Comparison of ENCODE assay signal across 8 cellular contexts in genomic region chr5:150409638-150410523, GRCh38. TPM values are rescaled to one million over a fixed set of nuclear protein-coding genes. Genes with fewer than 3 reads are reported as not detected.
DNase-seq lines count a peak whose midpoint lies in the region; ATAC-seq, FAIRE-seq and TF ChIP-seq lines count a peak whose summit lies in the region.

No MANE protein-coding gene starts in this region.

- no peak overlapping the region for H3K9ac ChIP-seq in SK-N-SH
- peak overlapping the region; percentile 100 for H3K9ac ChIP-seq in GM12878 (ENCODE audit: control insufficient read depth, insufficient read depth, low read length)

- intact Hi-C loops in GM12878 (cut with micrococcal nuclease; ENCODE audit: unreplicated experiment), result loop anchor here (10.0 kb wide), 2 partner anchors 745 to 1605 kb away; partner anchors contain the start of gene ANXA6

- peak; percentile 7 for FAIRE-seq in GM12878 (lab: Jason Lieb, UNC)

- H3K4me2 ChIP-seq in SK-N-SH (peak overlapping the region; percentile 56), GM12878 (ENCODE audit: control insufficient read depth, insufficient read depth) (peak overlapping the region; percentile 81)

- in situ Hi-C loops in GM12878 (cut with MboI), result no loop called here

- H3K4me3 ChIP-seq in HEK293 (ENCODE audit: low read depth, low read length) (no peak overlapping the region; the same call in 1 of the 2 replicates), SK-N-SH (ENCODE audit: low read depth in 2 of 2, low read length in 1 of 2) (peak overlapping the region in 1 of 2 experiments; percentile 20; a peak in 1 of 4 replicates), GM12878 (peak overlapping the region; percentile 99)

- no peak for TF ChIP-seq RAD21 in SK-N-SH (IDR thresholded peaks at IDR 0.05; ENCODE audit: low read length)
- no peak for TF ChIP-seq RAD21 in GM12878 (IDR thresholded peaks at IDR 0.05; ENCODE audit: insufficient read depth, low read depth, low read length)

- H2AFZ ChIP-seq in SK-N-SH (ENCODE audit: low read depth) (peak overlapping the region; percentile 83), GM12878 (ENCODE audit: control insufficient read depth, low read depth, low read length) (no peak overlapping the region)

- RAD21 ChIA-PET in GM12878 (lab: Charles Lee; ENCODE audit: unreplicated experiment), result interaction anchor here (0.7 to 5.3 kb wide), 10 partner anchors 9 to 78 kb away, joined by 3 to 49 read pairs (median 8); partner anchors contain the start of gene RPS14

- no peaks in the 10 kb centered on the region for H3K36me3 ChIP-seq in HEK293 (ENCODE audit: control insufficient read depth in 2 of 2, insufficient read depth in 1 of 2, low read length in 2 of 2)
- no peaks in the 10 kb centered on the region for H3K36me3 ChIP-seq in SK-N-SH (replicated peaks in 1 of 2; ENCODE audit: control insufficient read depth in 1 of 2, insufficient read depth in 2 of 2, low read length in 1 of 2)
- peaks cover 26 to 35% of the 10 kb centered on the region in 2 experiments for H3K36me3 ChIP-seq in GM12878 (ENCODE audit: control insufficient read depth in 2 of 2, insufficient read depth in 2 of 2, low read length in 1 of 2)

- BruUV-seq in GM12878 (replicated peaks; lab: Mats Ljungman, UMichigan), result TSS peak; percentile 45

- H3K9me3 ChIP-seq in HEK293 (ENCODE audit: control insufficient read depth, insufficient read depth, low read depth, low read length) (no peaks in the 10 kb centered on the region), SK-N-SH (no peaks in the 10 kb centered on the region), GM12878 (replicated peaks; ENCODE audit: control insufficient read depth, insufficient read depth, low read length) (no peaks in the 10 kb centered on the region)

- no peaks in the 10 kb centered on the region for H3K9me2 ChIP-seq in SK-N-SH

- DNase-seq in GM10248 (ENCODE audit: extremely low spot score), result peak; percentile 67
- DNase-seq in NCI-H1092 (lab: John Stamatoyannopoulos, UW), result peak; percentile 73
- peak; percentile 91 for DNase-seq in SK-N-SH
- DNase-seq in GM12878 (ENCODE audit: low read depth, low spot score), result peak; percentile 84
- DNase-seq in hippocampal formation (lab: John Stamatoyannopoulos, UW), result peak; percentile 77 to 92
- peak; percentile 63 for DNase-seq in pulmonary artery endothelial cell (ENCODE audit: low read depth, low spot score)
- no peak for DNase-seq in OCI-M2 (lab: John Stamatoyannopoulos, UW; ENCODE audit: unreplicated experiment)

- H3K27ac ChIP-seq in HEK293 (ENCODE audit: extremely low read depth, low read depth, low read length) (no peak overlapping the region; the same call in 1 of the 2 replicates), SK-N-SH (ENCODE audit: low read depth in 2 of 2, low read length in 1 of 2) (peak overlapping the region in 1 of 2 experiments; percentile 84; a peak in 2 of 4 replicates), GM12878 (ENCODE audit: control insufficient read depth, insufficient read depth) (peak overlapping the region; percentile 100)

- ATAC-seq in GM12878, result peak; percentile 13

- H3K4me1 ChIP-seq in HEK293 (ENCODE audit: control insufficient read depth, insufficient read depth, low read length) (peaks cover 3% of the 10 kb centered on the region; the same call in 1 of the 2 replicates), SK-N-SH (ENCODE audit: control insufficient read depth in 1 of 2, insufficient read depth in 2 of 2, low read depth in 1 of 2, low read length in 1 of 2) (peaks cover 4 to 8% of the 10 kb centered on the region in 2 experiments; a peak in 3 of 4 replicates), GM12878 (ENCODE audit: control insufficient read depth, insufficient read depth, low read length) (peaks cover 32% of the 10 kb centered on the region)

- SMC1A ChIA-PET in GM12878 (lab: Charles Lee; ENCODE audit: uncharacterized antibody, unreplicated experiment), result interaction anchor here (0.8 to 3.5 kb wide), 10 partner anchors 10 to 216 kb away, joined by 3 to 23 read pairs (median 4); no protein-coding TSS in a partner anchor

- peak; percentile 89 for TF ChIP-seq POLR2A in GM12878 (IDR thresholded peaks at IDR 0.05; ENCODE audit: low read depth, low read length)

- TF ChIP-seq CTCF in GM10248 (IDR thresholded peaks at IDR 0.05; ENCODE audit: control extremely low read depth, extremely low read depth, low read depth, missing control alignments) (no peak), HEK293 (tag by site-specific recombination; IDR thresholded peaks at IDR 0.05) (no peak), SK-N-SH (IDR thresholded peaks at IDR 0.05) (no peak), GM12878 (IDR thresholded peaks at IDR 0.05 in 2 of 3, conservative IDR thresholded peaks at IDR 0.05 in 1 of 3; ENCODE audit: control insufficient read depth in 2 of 3, extremely low read depth in 1 of 3, insufficient read depth in 1 of 3, low read depth in 3 of 3, low read length in 3 of 3) (no peak)

- CTCF ChIA-PET in GM10248 (lab: Yijun Ruan, JAX), result interaction anchor here (1.1 to 3.7 kb wide), 6 partner anchors 10 to 72 kb away, joined by 3 to 29 read pairs (median 4); no protein-coding TSS in a partner anchor
- CTCF ChIA-PET in HEK293 (lab: Yijun Ruan, JAX), result interaction anchor here (0.6 to 2.3 kb wide), 4 partner anchors 17 to 528 kb away, joined by 3 to 7 read pairs (median 4); no protein-coding TSS in a partner anchor
- CTCF ChIA-PET in SK-N-SH (lab: Yijun Ruan, JAX), result interaction anchor here (0.7 to 1.4 kb wide), 5 partner anchors 24 to 215 kb away, joined by 3 to 5 read pairs (median 3); no protein-coding TSS in a partner anchor
- CTCF ChIA-PET in GM12878 (lab: Yijun Ruan, JAX), result interaction anchor here (0.6 to 3.0 kb wide), 9 partner anchors 9 to 40 kb away, joined by 3 to 35 read pairs (median 3); no protein-coding TSS in a partner anchor

- WGBS in SK-N-SH (ENCODE audit: low lambda C conversion rate), result 11% methylated on average over 13 of the region's 15 CpGs
- WGBS in GM12878 (ENCODE audit: insufficient coverage, insufficient replicate concordance, low lambda C conversion rate, missing lambda C conversion rate), result 0% methylated on average over 14 of the region's 15 CpGs

- H3K27me3 ChIP-seq in SK-N-SH (ENCODE audit: insufficient read depth) (no peaks in the 10 kb centered on the region), GM12878 (replicated peaks in 1 of 2; ENCODE audit: control insufficient read depth in 2 of 2, insufficient read depth in 2 of 2, low read length in 1 of 2) (no peaks in the 10 kb centered on the region)

- POLR2A ChIA-PET in GM10248 (lab: Yijun Ruan, JAX), result interaction anchor here (0.6 to 3.6 kb wide), 14 partner anchors 7 to 814 kb away, joined by 3 to 63 read pairs (median 6); partner anchors contain the start of genes CCDC69 and RPS14
- POLR2A ChIA-PET in HEK293 (lab: Yijun Ruan, JAX), result interaction anchor here (0.8 to 1.3 kb wide), 5 partner anchors 8 to 37 kb away, joined by 3 to 6 read pairs (median 4); no protein-coding TSS in a partner anchor
- POLR2A ChIA-PET in SK-N-SH (lab: Yijun Ruan, JAX), result interaction anchor here (0.5 to 1.7 kb wide), 4 partner anchors 8 to 44 kb away, joined by 3 to 6 read pairs (median 6); partner anchors contain the start of gene RPS14
- POLR2A ChIA-PET in GM12878 (lab: Charles Lee), result interaction anchor here (0.6 to 5.0 kb wide), 21 partner anchors 9 to 674 kb away, joined by 3 to 44 read pairs (median 7); partner anchors contain the start of gene PDGFRB

- H4K20me1 ChIP-seq in SK-N-SH (ENCODE audit: insufficient read depth), result no peaks in the 10 kb centered on the region
- H4K20me1 ChIP-seq in GM12878 (ENCODE audit: control insufficient read depth, insufficient read depth), result peaks cover 43% of the 10 kb centered on the region

- TF ChIP-seq EP300 in SK-N-SH (IDR thresholded peaks at IDR 0.05; ENCODE audit: borderline replicate concordance in 1 of 2, low read depth in 1 of 2, low read length in 1 of 2) (no peak), GM12878 (IDR thresholded peaks at IDR 0.05; ENCODE audit: borderline replicate concordance in 1 of 2, control insufficient read depth in 1 of 2, low read depth in 2 of 2, low read length in 2 of 2) (no peak)

- H3F3A ChIP-seq in SK-N-SH (replicated peaks; ENCODE audit: insufficient read depth), result peaks cover 8% of the 10 kb centered on the region

- H3K79me2 ChIP-seq in SK-N-SH (ENCODE audit: insufficient read depth) (no peaks in the 10 kb centered on the region), GM12878 (ENCODE audit: control insufficient read depth, insufficient read depth, low read length) (peaks cover 83% of the 10 kb centered on the region)

RNA-seq across cellular contexts. Expression of gene CD74, which starts 2.8 kb away (rescaled TPM):
- polyA plus RNA-seq in SK-N-SH (2012; rRNA removed) (0.15 and 0.26 TPM in 2 replicates), GM12878 (2011; rRNA removed) (309 and 1,760 TPM in 2 replicates), GM12878 (2014; fragmentation: Illumina TruSeq; extraction: Trizol) (3,291 and 4,542 TPM in 2 replicates), GM12878 (2014; fragmentation: Nextera tagmentation; extraction: Ambion mirVana) (1,000 to 10,000 TPM; 1,387 to 2,107 TPM), GM12878 (2014; rRNA removed) (3,302 and 5,141 TPM in 2 replicates), GM12878 (2016; fragmentation: Nextera tagmentation; extraction: Ambion mirVana) (1,000 to 10,000 TPM; 6,006 to 6,596 TPM)
- polyA plus RNA-seq in SK-N-SH (2012; cell fraction: cytosol; rRNA removed), result 0.06 and 0.13 TPM in 2 replicates
- polyA plus RNA-seq in SK-N-SH (2012; cell fraction: nucleus; rRNA removed), result 0.08 and 0.23 TPM in 2 replicates
- total RNA-seq in GM12878 (2013; cell fraction: nucleolus; rRNA removed), result 2,823 and 2,919 TPM in 2 replicates
- total RNA-seq in GM12878 (2014; rRNA removed) (10,156 and 11,063 TPM in 2 replicates), GM12878 (2014; rRNA removed; fragmentation: Illumina TruSeq; extraction: Trizol) (2,507 and 2,767 TPM in 2 replicates), GM12878 (2021) (4,973 and 5,010 TPM in 2 replicates), pulmonary artery endothelial cell (0.07 and 1.6 TPM in 2 replicates)
- polyA plus RNA-seq in GM12878 (2011; ENCODE audit: low read depth), result 4,271 TPM
- 1,718 and 2,321 TPM in 2 replicates for polyA plus RNA-seq in GM12878 (2011; cell fraction: cytosol; rRNA removed)
- polyA plus RNA-seq in GM12878 (2011; cell fraction: nucleus; rRNA removed), result 1,510 and 1,766 TPM in 2 replicates
- 6,323 and 7,232 TPM in 2 replicates for polyA plus RNA-seq in GM12878 (2012)
- 1,457 and 1,517 TPM in 2 replicates for polyA minus RNA-seq in GM12878 (2011; rRNA and poly(A)+ RNA removed)
- 1,302 and 1,364 TPM in 2 replicates for polyA minus RNA-seq in GM12878 (2011; cell fraction: cytosol; rRNA and poly(A)+ RNA removed)
- polyA minus RNA-seq in GM12878 (2011; cell fraction: nucleus; rRNA and poly(A)+ RNA removed), result 388 and 604 TPM in 2 replicates

RNA-seq across cellular contexts. Expression of gene RPS14, which starts 39.7 kb away (rescaled TPM):
- 10,227 and 11,441 TPM in 2 replicates for polyA plus RNA-seq in SK-N-SH (2012; rRNA removed)
- polyA plus RNA-seq in SK-N-SH (2012; cell fraction: cytosol; rRNA removed), result 12,920 and 13,251 TPM in 2 replicates
- polyA plus RNA-seq in SK-N-SH (2012; cell fraction: nucleus; rRNA removed), result 1,878 and 2,730 TPM in 2 replicates
- total RNA-seq in GM12878 (2013; cell fraction: nucleolus; rRNA removed), result 281 and 294 TPM in 2 replicates
- total RNA-seq in GM12878 (2014; rRNA removed), result 3,103 and 3,139 TPM in 2 replicates
- total RNA-seq in GM12878 (2014; rRNA removed; fragmentation: Illumina TruSeq; extraction: Trizol), result 2,472 and 2,596 TPM in 2 replicates
- 3,369 and 3,514 TPM in 2 replicates for total RNA-seq in GM12878 (2021)
- 9,466 TPM for polyA plus RNA-seq in GM12878 (2011; ENCODE audit: low read depth)
- polyA plus RNA-seq in GM12878 (2011; rRNA removed), result 3,820 and 3,850 TPM in 2 replicates
- 6,340 and 8,149 TPM in 2 replicates for polyA plus RNA-seq in GM12878 (2011; cell fraction: cytosol; rRNA removed)
- 1,312 and 1,697 TPM in 2 replicates for polyA plus RNA-seq in GM12878 (2011; cell fraction: nucleus; rRNA removed)
- polyA plus RNA-seq in GM12878 (2012), result 4,574 and 5,154 TPM in 2 replicates
- 3,219 and 4,047 TPM in 2 replicates for polyA plus RNA-seq in GM12878 (2014; fragmentation: Illumina TruSeq; extraction: Trizol)
- polyA plus RNA-seq in GM12878 (2014; fragmentation: Nextera tagmentation; extraction: Ambion mirVana), result 1,000 to 10,000 TPM; 2,295 to 2,356 TPM
- polyA plus RNA-seq in GM12878 (2014; rRNA removed), result 3,649 and 3,781 TPM in 2 replicates
- 1,000 to 10,000 TPM; 2,318 to 2,319 TPM for polyA plus RNA-seq in GM12878 (2016; fragmentation: Nextera tagmentation; extraction: Ambion mirVana)
- 1,451 and 1,695 TPM in 2 replicates for polyA minus RNA-seq in GM12878 (2011; rRNA and poly(A)+ RNA removed)
- polyA minus RNA-seq in GM12878 (2011; cell fraction: cytosol; rRNA and poly(A)+ RNA removed), result 359 and 410 TPM in 2 replicates
- 135 and 152 TPM in 2 replicates for polyA minus RNA-seq in GM12878 (2011; cell fraction: nucleus; rRNA and poly(A)+ RNA removed)
- total RNA-seq in pulmonary artery endothelial cell, result 2,175 and 2,829 TPM in 2 replicates

RNA-seq across cellular contexts. Expression of gene TCOF1, which starts 52.4 kb away (rescaled TPM):
- polyA plus RNA-seq in SK-N-SH (2012; rRNA removed) (21.9 and 33.0 TPM in 2 replicates), GM12878 (2011; rRNA removed) (6.4 and 12.7 TPM in 2 replicates), GM12878 (2014; fragmentation: Illumina TruSeq; extraction: Trizol) (39.4 and 56.1 TPM in 2 replicates), GM12878 (2014; fragmentation: Nextera tagmentation; extraction: Ambion mirVana) (10 to 100 TPM in 1 of 2 experiments, 1 to 10 TPM in 1; 8.7 to 12.3 TPM), GM12878 (2014; rRNA removed) (35.4 and 44.6 TPM in 2 replicates), GM12878 (2016; fragmentation: Nextera tagmentation; extraction: Ambion mirVana) (10 to 100 TPM; 71.2 to 76.3 TPM)
- 17.0 and 24.0 TPM in 2 replicates for polyA plus RNA-seq in SK-N-SH (2012; cell fraction: cytosol; rRNA removed)
- 92.6 and 94.3 TPM in 2 replicates for polyA plus RNA-seq in SK-N-SH (2012; cell fraction: nucleus; rRNA removed)
- 55.0 and 67.3 TPM in 2 replicates for total RNA-seq in GM12878 (2013; cell fraction: nucleolus; rRNA removed)
- total RNA-seq in GM12878 (2014; rRNA removed) (35.0 and 42.1 TPM in 2 replicates), GM12878 (2014; rRNA removed; fragmentation: Illumina TruSeq; extraction: Trizol) (30.5 and 35.6 TPM in 2 replicates), GM12878 (2021) (74.7 and 83.9 TPM in 2 replicates), pulmonary artery endothelial cell (20.0 and 41.1 TPM in 2 replicates)
- 11.1 TPM for polyA plus RNA-seq in GM12878 (2011; ENCODE audit: low read depth)
- 17.0 and 18.6 TPM in 2 replicates for polyA plus RNA-seq in GM12878 (2011; cell fraction: cytosol; rRNA removed)
- 48.4 and 68.2 TPM in 2 replicates for polyA plus RNA-seq in GM12878 (2011; cell fraction: nucleus; rRNA removed)
- polyA plus RNA-seq in GM12878 (2012), result 20.7 and 25.6 TPM in 2 replicates
- 14.8 and 21.1 TPM in 2 replicates for polyA minus RNA-seq in GM12878 (2011; rRNA and poly(A)+ RNA removed)
- polyA minus RNA-seq in GM12878 (2011; cell fraction: cytosol; rRNA and poly(A)+ RNA removed), result 11.4 and 13.2 TPM in 2 replicates
- polyA minus RNA-seq in GM12878 (2011; cell fraction: nucleus; rRNA and poly(A)+ RNA removed), result 19.5 and 38.2 TPM in 2 replicates

Comparison
In these comparisons a context has a peak if more than half of its experiments do, and no peak if none do; other contexts are left out.
1. RNA of gene CD74, which starts 2.8 kb away (total RNA-seq): 2,507 to 11,063 TPM in GM12878; 0.07 to 1.6 TPM in pulmonary artery endothelial cell; every median in the first group is over 100 times any median in the second.